ENCODE assay signal across 9 cellular contexts in genomic region chr19:11268783-11269267, GRCh38. TPM values are rescaled to one million over a fixed set of nuclear protein-coding genes. Genes with fewer than 3 reads are reported as not detected.
DNase-seq lines count a peak whose midpoint lies in the region; ATAC-seq, FAIRE-seq and TF ChIP-seq lines count a peak whose summit lies in the region.
"Had no signal": no experiment of that assay in that cellular context is flagged by ENCODE, and none has a peak within 500 bp of the region (broad histone marks: within the 10 kb centered on the region; RNA-seq: fewer than 3 reads in every experiment).

No MANE protein-coding gene starts in this region.

- no peaks in the 10 kb centered on the region for H3K36me3 Mint-ChIP-seq in activated naive CD4-positive, alpha-beta T cell treated with anti-CD3 and anti-CD28 coated beads for 36 hours (ENCODE audit: low read depth)

- DNase-seq in ELR (ENCODE audit: low read depth) = peak; percentile 84
- peak; percentile 72 for DNase-seq in UCSD-AML1 (lab: John Stamatoyannopoulos, UW; ENCODE audit: unreplicated experiment)
- DNase-seq in posterior vena cava (ENCODE audit: low spot score) = peak; percentile 86
- no peak for DNase-seq in NOMO-1 treated with dmso at 0.1 percent for 144 hours (lab: John Stamatoyannopoulos, UW; ENCODE audit: unreplicated experiment)
- DNase-seq in HEK293T (ENCODE audit: extremely low spot score) = no peak
- no peak for DNase-seq in HTR-8/SVneo (ENCODE audit: insufficient read length, low spot score)
- DNase-seq in activated naive CD4-positive, alpha-beta T cell treated with anti-CD3 and anti-CD28 coated beads for 36 hours = no peak
- DNase-seq: occipital lobe had no signal

- H3K4me1 ChIP-seq in gastroesophageal sphincter = peaks cover 0 to 27% (median 11%) of the 10 kb centered on the region in 3 donors

- FAIRE-seq in HTR-8/SVneo (lab: Jason Lieb, UNC) = no peak

- peak; percentile 88 for ATAC-seq in gastroesophageal sphincter

- POLR2A ChIA-PET in HEK293T (lab: Yijun Ruan, JAX) = no interaction called here

- TF ChIP-seq EP300 in gastroesophageal sphincter (IDR thresholded peaks at IDR 0.05) = no peak

- WGBS in gastroesophageal sphincter (ENCODE audit: low coverage in 1 of 2), 2 donors = 38 to 43% methylated on average over 1 to 8 of the region's 10 CpGs

- CTCF ChIA-PET in HEK293T (lab: Yijun Ruan, JAX) = interaction anchor here (0.6 kb wide), 1 partner anchor 288 kb away, joined by 3 read pairs; no protein-coding TSS in a partner anchor
- CTCF ChIA-PET in activated naive CD4-positive, alpha-beta T cell treated with anti-CD3 and anti-CD28 coated beads for 36 hours (lab: Charles Lee) = no interaction called here

- H3K36me3 ChIP-seq in gastroesophageal sphincter = no peaks in the 10 kb centered on the region

- H3K4me3 ChIP-seq in gastroesophageal sphincter = no peak overlapping the region

- no peak for TF ChIP-seq POLR2A in gastroesophageal sphincter (IDR thresholded peaks at IDR 0.05)

- peak overlapping the region; percentile 43 to 76 (median 72) for H3K27ac ChIP-seq in gastroesophageal sphincter

- intact Hi-C loops in posterior vena cava (cut with DNase I) = no loop called here
- intact Hi-C loops in activated naive CD4-positive, alpha-beta T cell treated with anti-CD3 and anti-CD28 coated beads for 36 hours (cut with micrococcal nuclease) = no loop called here

- no peak for TF ChIP-seq CTCF in gastroesophageal sphincter (IDR thresholded peaks at IDR 0.05)

- no peak overlapping the region for H3K4me3 Mint-ChIP-seq in activated naive CD4-positive, alpha-beta T cell treated with anti-CD3 and anti-CD28 coated beads for 36 hours

- H3K4me1 Mint-ChIP-seq in activated naive CD4-positive, alpha-beta T cell treated with anti-CD3 and anti-CD28 coated beads for 36 hours (ENCODE audit: low read depth) = no peaks in the 10 kb centered on the region

- no peak overlapping the region for H3K27ac Mint-ChIP-seq in activated naive CD4-positive, alpha-beta T cell treated with anti-CD3 and anti-CD28 coated beads for 36 hours

- no peaks in the 10 kb centered on the region for H3K9me3 ChIP-seq in gastroesophageal sphincter

- no peaks in the 10 kb centered on the region for H3K27me3 ChIP-seq in gastroesophageal sphincter

- H3K9me3 Mint-ChIP-seq in activated naive CD4-positive, alpha-beta T cell treated with anti-CD3 and anti-CD28 coated beads for 36 hours = no peaks in the 10 kb centered on the region

- peaks cover 47% of the 10 kb centered on the region for H3K27me3 Mint-ChIP-seq in activated naive CD4-positive, alpha-beta T cell treated with anti-CD3 and anti-CD28 coated beads for 36 hours (ENCODE audit: low read depth)

TF ChIP-seq in HEK293T, 16 proteins besides CTCF, POLR2A, EP300 and RAD21:
- TF ChIP-seq FOXM1 (IDR thresholded peaks at IDR 0.05; ENCODE audit: borderline replicate concordance) = no peak
- no peak for TF ChIP-seq CTBP1 (IDR thresholded peaks at IDR 0.05; ENCODE audit: borderline replicate concordance)
- no peak for TF ChIP-seq SP1 (IDR thresholded peaks at IDR 0.05)

RNA-seq across cellular contexts. Expression of gene DOCK6, which starts 6.5 kb away (rescaled TPM):
- total RNA-seq in gastroesophageal sphincter = 10 to 100 TPM; 18.5 to 43.1 (median 29.1) TPM
- total RNA-seq in posterior vena cava = 10 to 100 TPM; 50.0 to 73.2 TPM
- total RNA-seq in activated naive CD4-positive, alpha-beta T cell treated with anti-CD3 and anti-CD28 coated beads for 36 hours = 1 to 10 TPM; 6.1 to 7.1 TPM

RNA-seq across cellular contexts. Expression of gene TSPAN16, which starts 27.1 kb away (rescaled TPM):
- total RNA-seq in gastroesophageal sphincter (not detected), posterior vena cava (not detected)
- total RNA-seq in activated naive CD4-positive, alpha-beta T cell treated with anti-CD3 and anti-CD28 coated beads for 36 hours = not detected
- total RNA-seq: occipital lobe had no signal

RNA-seq across cellular contexts. Expression of gene ANGPTL8, which starts 29.4 kb away (rescaled TPM):
- total RNA-seq in gastroesophageal sphincter (1 to 10 TPM in 1 of 4 donors, not detected in 3; 2.0 TPM), posterior vena cava (under 1 TPM in 1 of 2 donors, not detected in 1; 0.57 TPM)
- not detected for total RNA-seq in activated naive CD4-positive, alpha-beta T cell treated with anti-CD3 and anti-CD28 coated beads for 36 hours
- total RNA-seq: occipital lobe had no signal

Comparison
In these comparisons a context has a peak if more than half of its experiments do, and no peak if none do; other contexts are left out.
1. DNase-seq: peak in ELR (single experiment), UCSD-AML1 (single experiment) and posterior vena cava (single experiment); none in NOMO-1 treated with dmso at 0.1 percent for 144 hours (single experiment), HEK293T (single experiment), HTR-8/SVneo (single experiment) and activated naive CD4-positive, alpha-beta T cell treated with anti-CD3 and anti-CD28 coated beads for 36 hours (single experiment).